21 cellular contexts compared by ENCODE assay signal in the genomic region with DNA sequence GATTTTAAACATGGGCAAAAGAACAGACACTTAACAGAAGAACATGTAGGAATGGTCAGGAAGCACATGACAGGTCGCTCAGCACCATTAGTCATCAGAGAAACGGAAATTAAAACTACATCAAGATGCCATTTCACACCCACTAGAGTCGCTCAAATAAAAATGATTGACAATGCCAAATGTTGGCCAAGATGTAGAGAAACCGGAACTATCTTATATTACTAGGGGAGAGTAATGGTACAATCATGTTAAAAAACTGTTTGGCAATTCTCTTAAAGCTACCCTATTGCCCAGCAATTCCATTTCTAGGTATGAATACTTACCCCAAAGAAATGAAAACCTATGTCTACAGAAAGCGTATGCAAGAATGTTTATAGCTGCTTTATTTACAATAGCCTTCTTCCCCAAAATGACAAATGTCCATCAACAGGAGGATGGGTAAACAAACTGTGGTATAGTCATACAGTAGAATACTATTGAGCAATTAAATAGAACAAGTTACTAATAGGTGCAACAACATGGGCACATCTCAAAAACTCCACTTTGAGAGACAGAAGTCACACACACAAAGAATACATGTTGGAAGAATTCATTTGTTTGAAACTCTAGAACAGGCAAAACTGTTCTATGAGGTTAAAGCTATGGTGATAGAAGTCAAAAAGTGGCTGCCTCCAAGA.
A peak's percentile ranks its signal among the peaks of the same experiment; 100 is the strongest.
DNase-seq lines count a peak whose midpoint lies in the region; ATAC-seq and TF ChIP-seq lines count a peak whose summit lies in the region.
"Had no signal": no experiment of that assay in that cellular context is flagged by ENCODE, and none has a peak within 500 bp of the region (broad histone marks: within the 10 kb centered on the region; RNA-seq: fewer than 3 reads in every experiment).

No MANE protein-coding gene starts in this region.

- H3K4me1 Mint-ChIP-seq in activated naive CD8-positive, alpha-beta T cell (ENCODE audit: low read depth), result no peaks in the 10 kb centered on the region
- H3K4me1 Mint-ChIP-seq in activated naive CD8-positive, alpha-beta T cell treated with anti-CD3 and anti-CD28 coated beads, Interleukin-2, amount 50 U/mL, for 24 hours, result peaks cover 8% of the 10 kb centered on the region
- H3K4me1 Mint-ChIP-seq: neural crest cell; stimulated activated memory B cell treated with anti-CD40 and anti-IgM and Interleukin-4, amounts not matched to agents 10 μg/mL and 1 μg/mL and 100 μg/mL, for 72 hours had no signal

- WGBS in urinary bladder, result 80% methylated on average over 5 of the region's 5 CpGs

- H3K4me3 ChIP-seq in urinary bladder (ENCODE audit: low read depth, low read length) (no peak overlapping the region), ascending aorta (no peak overlapping the region)
- H3K4me3 ChIP-seq: BLaER1, PC-9, thoracic aorta had no signal

- H3K9me3 Mint-ChIP-seq in activated naive CD8-positive, alpha-beta T cell (ENCODE audit: low read depth), result no peaks in the 10 kb centered on the region
- H3K9me3 Mint-ChIP-seq in activated naive CD8-positive, alpha-beta T cell treated with anti-CD3 and anti-CD28 coated beads, Interleukin-2, amount 50 U/mL, for 24 hours, result peaks cover 15% of the 10 kb centered on the region

- intact Hi-C loops in ascending aorta (cut with DNase I), result no loop called here

- H3K9me3 ChIP-seq in ascending aorta, result no peaks in the 10 kb centered on the region
- H3K9me3 ChIP-seq: thoracic aorta had no signal

- H3K27me3 ChIP-seq in ascending aorta, result no peaks in the 10 kb centered on the region
- H3K27me3 ChIP-seq: BLaER1 had no signal

- H3K4me3 Mint-ChIP-seq in activated naive CD8-positive, alpha-beta T cell, result no peak overlapping the region
- H3K4me3 Mint-ChIP-seq in activated naive CD8-positive, alpha-beta T cell treated with anti-CD3 and anti-CD28 coated beads, Interleukin-2, amount 50 U/mL, for 24 hours, result no peak overlapping the region
- H3K4me3 Mint-ChIP-seq: effector memory CD8-positive, alpha-beta T cell; neural crest cell; stimulated activated memory B cell treated with anti-CD40 and anti-IgM and Interleukin-4, amounts not matched to agents 10 μg/mL and 1 μg/mL and 100 μg/mL, for 72 hours had no signal

- no peak for DNase-seq in activated naive CD8-positive, alpha-beta T cell treated with anti-CD3 and anti-CD28 coated beads, Interleukin-2, amount 50 U/mL, for 24 hours
- DNase-seq in OCI-M1 (lab: John Stamatoyannopoulos, UW) (peak; percentile 30), left lobe of liver (ENCODE audit: low spot score) (no peak), DMS153 treated with DMSO at 0.1 percent for 48 hours (lab: John Stamatoyannopoulos, UW; ENCODE audit: unreplicated experiment) (no peak), ascending aorta (ENCODE audit: low spot score in 2 of 2) (no peak)
- DNase-seq: activated CD4-positive, alpha-beta T cell treated with anti-CD3 and anti-CD28 coated beads for 1 hour; activated effector memory CD4-positive, alpha-beta T cell treated with anti-CD3 and anti-CD28 coated beads, Interleukin-2, amount 50 U/mL, for 16 hours; effector memory CD8-positive, alpha-beta T cell; hippocampal formation; islet precursor cell; NCI-H187 treated with DMSO at 0.1 percent for 48 hours; NCI-H446; PC-9; stimulated activated CD4-positive, alpha-beta T cell treated with anti-CD3 and anti-CD28 coated beads, Interleukin-15, amount 100 ng/mL, for 24 hours had no signal

- H3K36me3 ChIP-seq in urinary bladder (ENCODE audit: insufficient read depth) (no peaks in the 10 kb centered on the region), ascending aorta (no peaks in the 10 kb centered on the region)
- H3K36me3 ChIP-seq: BLaER1, thoracic aorta had no signal

- TF ChIP-seq CTCF in ascending aorta (IDR thresholded peaks at IDR 0.05), result no peak

- H3K36me3 Mint-ChIP-seq in activated naive CD8-positive, alpha-beta T cell, result no peaks in the 10 kb centered on the region
- H3K36me3 Mint-ChIP-seq in activated naive CD8-positive, alpha-beta T cell treated with anti-CD3 and anti-CD28 coated beads, Interleukin-2, amount 50 U/mL, for 24 hours (ENCODE audit: low read depth), result peaks cover 2% of the 10 kb centered on the region
- H3K36me3 Mint-ChIP-seq: stimulated activated memory B cell treated with anti-CD40 and anti-IgM and Interleukin-4, amounts not matched to agents 10 μg/mL and 1 μg/mL and 100 μg/mL, for 72 hours had no signal

- no peak for ATAC-seq in activated naive CD8-positive, alpha-beta T cell treated with anti-CD3 and anti-CD28 coated beads, Interleukin-2, amount 50 U/mL, for 24 hours
- ATAC-seq in left lobe of liver (peak; percentile 22), HG03108 (IDR thresholded peaks at IDR 0.05; ENCODE audit: unreplicated experiment) (no peak)
- ATAC-seq: effector memory CD8-positive, alpha-beta T cell; stimulated activated memory B cell treated with anti-CD40 and anti-IgM and Interleukin-4, amounts not matched to agents 10 μg/mL and 1 μg/mL and 100 μg/mL, for 72 hours had no signal

- H3K27ac ChIP-seq in urinary bladder (ENCODE audit: low read depth), result peak overlapping the region; percentile 32
- H3K27ac ChIP-seq in ascending aorta, result peak overlapping the region in 1 of 2 donors; percentile 25
- H3K27ac ChIP-seq: BLaER1, PC-9, thoracic aorta had no signal

- H3K27ac Mint-ChIP-seq in activated naive CD8-positive, alpha-beta T cell, result peak overlapping the region; percentile 13
- no peak overlapping the region for H3K27ac Mint-ChIP-seq in activated naive CD8-positive, alpha-beta T cell treated with anti-CD3 and anti-CD28 coated beads, Interleukin-2, amount 50 U/mL, for 24 hours
- H3K27ac Mint-ChIP-seq: effector memory CD8-positive, alpha-beta T cell; stimulated activated memory B cell treated with anti-CD40 and anti-IgM and Interleukin-4, amounts not matched to agents 10 μg/mL and 1 μg/mL and 100 μg/mL, for 72 hours had no signal

- peaks cover 4% of the 10 kb centered on the region for H3K27me3 Mint-ChIP-seq in activated naive CD8-positive, alpha-beta T cell
- peaks cover 9% of the 10 kb centered on the region for H3K27me3 Mint-ChIP-seq in activated naive CD8-positive, alpha-beta T cell treated with anti-CD3 and anti-CD28 coated beads, Interleukin-2, amount 50 U/mL, for 24 hours

- H3K4me1 ChIP-seq in urinary bladder (ENCODE audit: insufficient read depth), result no peaks in the 10 kb centered on the region
- peaks cover 0 to 13% of the 10 kb centered on the region in 2 donors for H3K4me1 ChIP-seq in ascending aorta
